In the genomic region with DNA sequence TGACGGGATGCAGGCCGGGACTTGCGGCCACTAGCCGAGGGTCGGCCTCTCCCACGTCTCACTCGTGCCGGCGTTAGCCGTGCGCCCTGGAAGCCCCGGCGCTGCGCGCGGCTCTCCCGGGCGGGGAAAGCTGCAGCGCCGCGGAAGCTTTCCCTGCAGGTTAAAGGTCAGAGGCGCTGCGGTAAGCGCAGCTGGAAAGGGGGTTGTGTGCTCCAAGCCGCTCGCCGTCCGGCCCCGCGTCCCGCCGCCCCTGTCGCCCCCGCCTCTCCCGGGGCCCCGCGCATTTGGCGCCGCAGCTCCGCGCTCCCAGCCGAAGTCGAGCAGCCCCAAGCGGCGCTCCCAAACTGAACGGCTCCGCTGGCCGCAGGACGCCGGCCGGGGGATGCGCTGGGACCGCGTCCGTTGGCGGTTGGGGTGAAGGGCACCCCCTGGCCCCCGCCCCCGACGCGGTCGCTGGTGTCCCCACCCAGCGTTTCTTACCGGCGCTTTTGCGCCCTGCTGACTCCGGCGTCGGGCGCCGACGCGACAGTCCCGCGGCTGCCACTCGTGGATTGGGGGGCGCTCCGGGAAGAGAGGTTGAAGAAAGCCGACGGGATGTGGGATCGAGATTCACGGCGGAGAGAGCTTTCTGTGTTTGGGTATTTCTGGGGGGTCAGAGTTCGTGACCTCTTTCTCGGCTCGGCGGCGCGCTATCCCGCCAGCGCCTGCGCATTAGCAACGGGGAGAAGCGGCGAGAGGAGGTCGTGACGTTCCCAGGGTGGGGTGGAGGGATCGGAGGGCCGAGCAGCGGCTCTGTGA, we compare ENCODE assay signal across 1 cellular context.
A peak's percentile ranks its signal among the peaks of the same experiment; 100 is the strongest.
TF ChIP-seq lines count a peak whose summit lies in the region.

A gene (minus strand): TSS at position 719 of the 798 bp plus-strand sequence. CDS start 6,234 bp downstream, outside the sequence.

TF ChIP-seq in GM12878, 131 proteins besides CTCF, POLR2A, EP300 and RAD21 (continued from another document):
- TF ChIP-seq, protein P1, sequence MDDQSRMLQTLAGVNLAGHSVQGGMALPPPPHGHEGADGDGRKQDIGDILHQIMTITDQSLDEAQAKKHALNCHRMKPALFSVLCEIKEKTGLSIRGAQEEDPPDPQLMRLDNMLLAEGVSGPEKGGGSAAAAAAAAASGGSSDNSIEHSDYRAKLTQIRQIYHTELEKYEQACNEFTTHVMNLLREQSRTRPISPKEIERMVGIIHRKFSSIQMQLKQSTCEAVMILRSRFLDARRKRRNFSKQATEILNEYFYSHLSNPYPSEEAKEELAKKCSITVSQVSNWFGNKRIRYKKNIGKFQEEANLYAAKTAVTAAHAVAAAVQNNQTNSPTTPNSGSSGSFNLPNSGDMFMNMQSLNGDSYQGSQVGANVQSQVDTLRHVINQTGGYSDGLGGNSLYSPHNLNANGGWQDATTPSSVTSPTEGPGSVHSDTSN (IDR thresholded peaks at IDR 0.05; ENCODE audit: insufficient replicate concordance, low read depth, low read length) = no peak
- peak; percentile 67; the same call in 1 of the 2 replicates for TF ChIP-seq CHD2 (IDR thresholded peaks at IDR 0.05; ENCODE audit: borderline replicate concordance, low read depth, low read length)
- no peak for TF ChIP-seq CEBPB (IDR thresholded peaks at IDR 0.05; ENCODE audit: borderline replicate concordance in 1 of 2, low read depth in 2 of 2, low read length in 2 of 2)
- no peak for TF ChIP-seq SUPT20H (IDR thresholded peaks at IDR 0.05; ENCODE audit: borderline replicate concordance, control insufficient read depth, low read depth, low read length)
- TF ChIP-seq POU2F2 (IDR thresholded peaks at IDR 0.05; ENCODE audit: borderline replicate concordance, low read depth, low read length) = no peak
- no peak for TF ChIP-seq EZH2 (IDR thresholded peaks at IDR 0.05; ENCODE audit: borderline replicate concordance, control insufficient read depth, low read depth, low read length)
- peak; percentile 14 to 76; a peak in 2 of 4 replicates for TF ChIP-seq BHLHE40 (IDR thresholded peaks at IDR 0.05; ENCODE audit: borderline replicate concordance in 1 of 2, low read depth in 2 of 2, low read length in 1 of 2)
- peak; percentile 35; the same call in 1 of the 2 replicates for TF ChIP-seq PAX5 (IDR thresholded peaks at IDR 0.05; ENCODE audit: borderline replicate concordance, low read depth, low read length)
- TF ChIP-seq, protein P2, sequence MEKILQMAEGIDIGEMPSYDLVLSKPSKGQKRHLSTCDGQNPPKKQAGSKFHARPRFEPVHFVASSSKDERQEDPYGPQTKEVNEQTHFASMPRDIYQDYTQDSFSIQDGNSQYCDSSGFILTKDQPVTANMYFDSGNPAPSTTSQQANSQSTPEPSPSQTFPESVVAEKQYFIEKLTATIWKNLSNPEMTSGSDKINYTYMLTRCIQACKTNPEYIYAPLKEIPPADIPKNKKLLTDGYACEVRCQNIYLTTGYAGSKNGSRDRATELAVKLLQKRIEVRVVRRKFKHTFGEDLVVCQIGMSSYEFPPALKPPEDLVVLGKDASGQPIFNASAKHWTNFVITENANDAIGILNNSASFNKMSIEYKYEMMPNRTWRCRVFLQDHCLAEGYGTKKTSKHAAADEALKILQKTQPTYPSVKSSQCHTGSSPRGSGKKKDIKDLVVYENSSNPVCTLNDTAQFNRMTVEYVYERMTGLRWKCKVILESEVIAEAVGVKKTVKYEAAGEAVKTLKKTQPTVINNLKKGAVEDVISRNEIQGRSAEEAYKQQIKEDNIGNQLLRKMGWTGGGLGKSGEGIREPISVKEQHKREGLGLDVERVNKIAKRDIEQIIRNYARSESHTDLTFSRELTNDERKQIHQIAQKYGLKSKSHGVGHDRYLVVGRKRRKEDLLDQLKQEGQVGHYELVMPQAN (conservative IDR thresholded peaks at IDR 0.05) = peak; percentile 70; the same call in 1 of the 2 replicates
- TF ChIP-seq FOXM1 (IDR thresholded peaks at IDR 0.05; ENCODE audit: low read depth, low read length) = no peak
- TF ChIP-seq IKZF2 (IDR thresholded peaks at IDR 0.05) = peak in 1 of 2 experiments; percentile 15; a peak in 1 of 4 replicates
- no peak for TF ChIP-seq ZNF622 (IDR thresholded peaks at IDR 0.05)
- TF ChIP-seq, protein P3, sequence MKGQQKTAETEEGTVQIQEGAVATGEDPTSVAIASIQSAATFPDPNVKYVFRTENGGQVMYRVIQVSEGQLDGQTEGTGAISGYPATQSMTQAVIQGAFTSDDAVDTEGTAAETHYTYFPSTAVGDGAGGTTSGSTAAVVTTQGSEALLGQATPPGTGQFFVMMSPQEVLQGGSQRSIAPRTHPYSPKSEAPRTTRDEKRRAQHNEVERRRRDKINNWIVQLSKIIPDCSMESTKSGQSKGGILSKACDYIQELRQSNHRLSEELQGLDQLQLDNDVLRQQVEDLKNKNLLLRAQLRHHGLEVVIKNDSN (IDR thresholded peaks at IDR 0.05; ENCODE audit: borderline replicate concordance, extremely low read length, insufficient read depth, low read depth, low read length) = no peak
- TF ChIP-seq, protein P4, sequence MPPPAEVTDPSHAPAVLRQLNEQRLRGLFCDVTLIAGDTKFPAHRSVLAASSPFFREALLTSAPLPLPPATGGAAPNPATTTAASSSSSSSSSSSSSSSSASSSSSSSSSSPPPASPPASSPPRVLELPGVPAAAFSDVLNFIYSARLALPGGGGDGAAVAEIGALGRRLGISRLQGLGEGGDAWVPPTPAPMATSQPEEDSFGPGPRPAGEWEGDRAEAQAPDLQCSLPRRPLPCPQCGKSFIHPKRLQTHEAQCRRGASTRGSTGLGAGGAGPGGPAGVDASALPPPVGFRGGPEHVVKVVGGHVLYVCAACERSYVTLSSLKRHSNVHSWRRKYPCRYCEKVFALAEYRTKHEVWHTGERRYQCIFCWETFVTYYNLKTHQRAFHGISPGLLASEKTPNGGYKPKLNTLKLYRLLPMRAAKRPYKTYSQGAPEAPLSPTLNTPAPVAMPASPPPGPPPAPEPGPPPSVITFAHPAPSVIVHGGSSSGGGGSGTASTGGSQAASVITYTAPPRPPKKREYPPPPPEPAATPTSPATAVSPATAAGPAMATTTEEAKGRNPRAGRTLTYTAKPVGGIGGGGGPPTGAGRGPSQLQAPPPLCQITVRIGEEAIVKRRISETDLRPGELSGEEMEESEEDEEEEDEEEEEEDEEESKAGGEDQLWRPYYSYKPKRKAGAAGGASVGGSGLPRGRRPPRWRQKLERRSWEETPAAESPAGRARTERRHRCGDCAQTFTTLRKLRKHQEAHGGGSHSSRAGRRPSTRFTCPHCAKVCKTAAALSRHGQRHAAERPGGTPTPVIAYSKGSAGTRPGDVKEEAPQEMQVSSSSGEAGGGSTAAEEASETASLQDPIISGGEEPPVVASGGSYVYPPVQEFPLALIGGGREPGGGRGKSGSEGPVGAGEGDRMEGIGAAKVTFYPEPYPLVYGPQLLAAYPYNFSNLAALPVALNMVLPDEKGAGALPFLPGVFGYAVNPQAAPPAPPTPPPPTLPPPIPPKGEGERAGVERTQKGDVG (CRISPR knock-in tag; IDR thresholded peaks at IDR 0.05) = no peak
- peak; percentile 78 for TF ChIP-seq NBN (IDR thresholded peaks at IDR 0.05)
- TF ChIP-seq POLR2AphosphoS5 (IDR thresholded peaks at IDR 0.05; ENCODE audit: low read length) = peak; percentile 49; the same call in 1 of the 2 replicates
- TF ChIP-seq CBFB (IDR thresholded peaks at IDR 0.05; ENCODE audit: low read depth) = no peak
- TF ChIP-seq FOS (IDR thresholded peaks at IDR 0.05; ENCODE audit: borderline replicate concordance, extremely low read depth, insufficient read length) = no peak
- TF ChIP-seq IRF4 (IDR thresholded peaks at IDR 0.05; ENCODE audit: low read depth, low read length) = no peak
- no peak for TF ChIP-seq MXI1 (IDR thresholded peaks at IDR 0.05; ENCODE audit: low read depth, low read length)
- TF ChIP-seq, protein P5, sequence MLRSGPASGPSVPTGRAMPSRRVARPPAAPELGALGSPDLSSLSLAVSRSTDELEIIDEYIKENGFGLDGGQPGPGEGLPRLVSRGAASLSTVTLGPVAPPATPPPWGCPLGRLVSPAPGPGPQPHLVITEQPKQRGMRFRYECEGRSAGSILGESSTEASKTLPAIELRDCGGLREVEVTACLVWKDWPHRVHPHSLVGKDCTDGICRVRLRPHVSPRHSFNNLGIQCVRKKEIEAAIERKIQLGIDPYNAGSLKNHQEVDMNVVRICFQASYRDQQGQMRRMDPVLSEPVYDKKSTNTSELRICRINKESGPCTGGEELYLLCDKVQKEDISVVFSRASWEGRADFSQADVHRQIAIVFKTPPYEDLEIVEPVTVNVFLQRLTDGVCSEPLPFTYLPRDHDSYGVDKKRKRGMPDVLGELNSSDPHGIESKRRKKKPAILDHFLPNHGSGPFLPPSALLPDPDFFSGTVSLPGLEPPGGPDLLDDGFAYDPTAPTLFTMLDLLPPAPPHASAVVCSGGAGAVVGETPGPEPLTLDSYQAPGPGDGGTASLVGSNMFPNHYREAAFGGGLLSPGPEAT (IDR thresholded peaks at IDR 0.05; ENCODE audit: low read depth) = 0 out of 2 replicates have a peak, but pooled peaks have one; percentile 18
